In the genomic region with DNA sequence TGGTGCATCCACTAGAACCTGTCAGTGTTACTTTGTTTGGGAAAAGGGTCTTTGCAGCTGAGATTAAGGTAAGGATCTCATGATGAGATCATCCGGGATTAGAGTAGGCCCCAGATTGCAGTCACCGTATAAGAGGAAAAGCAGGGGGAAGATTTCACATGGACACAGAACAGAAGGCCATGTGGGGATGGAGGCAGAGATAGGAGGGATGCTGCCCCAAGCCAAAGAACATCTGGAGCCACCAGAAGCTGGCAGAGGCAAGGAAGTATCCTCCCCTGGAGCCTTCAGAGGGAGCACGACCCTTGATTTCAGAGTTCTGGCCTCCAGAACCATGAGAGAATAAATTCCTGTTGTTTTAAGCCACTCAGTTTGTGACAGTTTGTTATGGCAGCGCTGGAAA, we compare ENCODE assay signal across 21 cellular contexts. TPM values are rescaled to one million over a fixed set of nuclear protein-coding genes. Genes with fewer than 3 reads are reported as not detected.
"Had no signal": no experiment of that assay in that cellular context is flagged by ENCODE, and none has a peak within 500 bp of the region (broad histone marks: within the 10 kb centered on the region; RNA-seq: fewer than 3 reads in every experiment).

No MANE protein-coding gene starts in this region.

- FAIRE-seq: endometrium had no signal

- H3K4me1 Mint-ChIP-seq: activated CD4-positive, alpha-beta T cell treated with anti-CD3 and anti-CD28 coated beads, Interleukin-2, amount 10 ng/mL, durations not matched to agents 24 days and 14 days; naive B cell had no signal

- H3K4me3 ChIP-seq: lung, neural progenitor cell, smooth muscle cell, thoracic aorta had no signal

- DNase-seq: activated CD4-positive, alpha-beta T cell treated with anti-CD3 and anti-CD28 coated beads, Interleukin-2, amount 10 ng/mL, durations not matched to agents 24 days and 14 days; activated naive CD4-positive, alpha-beta T cell treated with Interleukin-2 at 50 U/mL for 16 hours; activated T-cell treated with anti-CD3 and anti-CD28 coated beads, Interleukin-2, amount 50 U/mL, for 1 hour; cortex of kidney; effector CD4-positive, alpha-beta T cell; naive B cell; posterior cingulate gyrus; stimulated activated CD4-positive, alpha-beta T cell treated with anti-CD3 and anti-CD28 coated beads, Interleukin-15, amount 100 ng/mL, for 24 hours; stimulated activated CD4-positive, alpha-beta T cell treated with anti-CD3 and anti-CD28 coated beads, Interleukin-2, amount 100 ng/mL, for 48 hours; stimulated activated naive CD4-positive, alpha-beta T cell treated with Interleukin-2 at 50 U/mL for 16 hours; T-helper 2 cell had no signal

- H3K27ac ChIP-seq: neural progenitor cell, thoracic aorta had no signal

- H3K9me3 Mint-ChIP-seq: activated CD4-positive, alpha-beta T cell treated with anti-CD3 and anti-CD28 coated beads, Interleukin-2, amount 10 ng/mL, durations not matched to agents 24 days and 14 days; activated T-helper 17 cell treated with anti-CD3 and anti-CD28 coated beads, Interleukin-2, amount 50 U/mL, for 72 hours; type B pancreatic cell had no signal

- H3K27ac Mint-ChIP-seq: activated CD4-positive, alpha-beta T cell treated with anti-CD3 and anti-CD28 coated beads, Interleukin-2, amount 10 ng/mL, durations not matched to agents 24 days and 14 days; activated T-helper 17 cell treated with anti-CD3 and anti-CD28 coated beads, Interleukin-2, amount 50 U/mL, for 72 hours; naive B cell had no signal

- H3K36me3 ChIP-seq: neural progenitor cell, thoracic aorta had no signal

- ATAC-seq: activated CD4-positive, CD25-positive, alpha-beta regulatory T cell treated with anti-CD3 and anti-CD28 coated beads, Interleukin-2, amount 50 U/mL, for 24 hours; activated T-helper 17 cell treated with anti-CD3 and anti-CD28 coated beads, Interleukin-2, amount 50 U/mL, for 72 hours; left lobe of liver; sciatic nerve had no signal

- H3K4me3 Mint-ChIP-seq: activated CD4-positive, alpha-beta T cell treated with anti-CD3 and anti-CD28 coated beads, Interleukin-2, amount 10 ng/mL, durations not matched to agents 24 days and 14 days; activated T-helper 17 cell treated with anti-CD3 and anti-CD28 coated beads, Interleukin-2, amount 50 U/mL, for 72 hours; naive B cell; neural progenitor cell; type B pancreatic cell had no signal

- H3K9me3 ChIP-seq: thoracic aorta had no signal

- H3K36me3 Mint-ChIP-seq: naive B cell, neural progenitor cell, type B pancreatic cell had no signal

- H3K27me3 ChIP-seq: neural progenitor cell had no signal

RNA-seq across cellular contexts. Expression of a gene that starts 39.6 kb away (rescaled TPM):
- total RNA-seq: activated CD4-positive, alpha-beta T cell treated with anti-CD3 and anti-CD28 coated beads, Interleukin-2, amount 10 ng/mL, durations not matched to agents 24 days and 14 days; activated T-helper 17 cell treated with anti-CD3 and anti-CD28 coated beads, Interleukin-2, amount 50 U/mL, for 72 hours had no signal
